26 cellular contexts compared by ENCODE assay signal in the genomic region with DNA sequence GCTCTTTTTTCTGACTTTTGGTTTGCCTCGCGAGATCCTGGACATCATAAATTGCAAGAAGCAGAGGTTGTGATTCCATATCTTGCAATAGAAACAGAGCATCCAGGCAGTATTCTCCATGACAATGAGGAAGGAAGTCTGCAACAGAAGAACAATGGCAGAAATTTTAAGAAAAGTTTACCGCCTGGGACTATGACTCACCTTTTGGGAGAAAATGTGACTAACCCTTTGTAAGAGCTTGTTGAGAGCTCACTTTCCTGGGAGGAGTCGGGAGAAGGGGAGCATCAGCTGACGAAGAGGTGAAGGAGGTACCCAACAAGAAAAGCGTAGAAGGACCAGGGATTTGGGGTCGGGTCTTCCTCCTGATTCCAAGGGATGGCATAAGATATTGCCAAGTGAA. TPM values are rescaled to one million over a fixed set of nuclear protein-coding genes. Genes with fewer than 3 reads are reported as not detected.
A peak's percentile ranks its signal among the peaks of the same experiment; 100 is the strongest.
DNase-seq lines count a peak whose midpoint lies in the region; ATAC-seq, FAIRE-seq and TF ChIP-seq lines count a peak whose summit lies in the region.
"Had no signal": no experiment of that assay in that cellular context is flagged by ENCODE, and none has a peak within 500 bp of the region (broad histone marks: within the 10 kb centered on the region; RNA-seq: fewer than 3 reads in every experiment).

No MANE protein-coding gene starts in this region.

- H3K79me2 ChIP-seq in astrocyte (ENCODE audit: insufficient read depth, low read length): no peaks in the 10 kb centered on the region

- H3K27ac Mint-ChIP-seq in MCF 10A (ENCODE audit: low read depth, unreplicated experiment) (no peak overlapping the region), astrocyte (ENCODE audit: unreplicated experiment) (no peak overlapping the region)
- H3K27ac Mint-ChIP-seq: activated B cell treated with CpG ODN at 0.5 μM for 24 hours; activated CD8-positive, alpha-beta T cell treated with anti-CD3 and anti-CD28 coated beads for 36 hours; activated naive CD4-positive, alpha-beta T cell treated with anti-CD3 and anti-CD28 coated beads, Interleukin-2, amount 50 U/mL, for 72 hours; endodermal cell; natural killer cell had no signal

- CTCF ChIA-PET in MCF 10A (lab: Yijun Ruan, JAX): no interaction called here

- no peak for FAIRE-seq in astrocyte (lab: Jason Lieb, UNC)
- no peak for FAIRE-seq in urothelium cell line (lab: Jason Lieb, UNC)

- H3K4me3 ChIP-seq in breast epithelium: no peak overlapping the region
- H3K4me3 ChIP-seq in astrocyte (ENCODE audit: insufficient read depth, low read depth, low read length): no peak overlapping the region
- no peak overlapping the region for H3K4me3 ChIP-seq in dorsolateral prefrontal cortex
- H3K4me3 ChIP-seq in right lobe of liver: no peak overlapping the region
- H3K4me3 ChIP-seq: BLaER1 treated with 17β-estradiol and CSF1 and Interleukin-3, amounts not matched to agents 10 nM and 100 nM; SK-N-MC had no signal

- DNase-seq in MCF 10A (ENCODE audit: unreplicated experiment) (peak; percentile 77), breast epithelium (ENCODE audit: low spot score in 2 of 2) (no peak), astrocyte (ENCODE audit: low read depth) (peak; percentile 7), fibroblast of peridontal ligament (ENCODE audit: extremely low read depth) (peak; percentile 8), urothelium cell line (ENCODE audit: low spot score) (peak; percentile 38), dorsolateral prefrontal cortex (no peak), right lobe of liver (no peak), HK-2 (ENCODE audit: unreplicated experiment) (no peak)
- DNase-seq: activated B cell treated with CpG ODN at 0.5 μM for 24 hours; activated CD8-positive, alpha-beta T cell treated with anti-CD3 and anti-CD28 coated beads for 36 hours; activated T-cell treated with anti-CD3 and anti-CD28 coated beads, Interleukin-2, amount 50 U/mL, for 1 hour; endodermal cell; foreskin melanocyte; GF-D8; KBM-7; natural killer cell; NCI-H1048; NCI-H1930; NCI-H345; stimulated activated CD4-positive, alpha-beta T cell treated with anti-CD3 and anti-CD28 coated beads, Interleukin-2, amount 100 ng/mL, for 48 hours; stimulated activated naive CD4-positive, alpha-beta T cell treated with Interleukin-2 at 50 U/mL for 16 hours had no signal

- intact Hi-C loops in MCF 10A (cut with micrococcal nuclease): no loop called here
- intact Hi-C loops in breast epithelium (cut with DNase I; ENCODE audit: low total_unique reads): no loop called here
- intact Hi-C loops in dorsolateral prefrontal cortex (cut with DNase I): no loop called here
- intact Hi-C loops in right lobe of liver (cut with DNase I): no loop called here

- no peak overlapping the region for H3K9ac ChIP-seq in astrocyte (ENCODE audit: low read length)
- H3K9ac ChIP-seq: BLaER1 treated with 17β-estradiol and CSF1 and Interleukin-3, amounts not matched to agents 10 nM and 100 nM had no signal

- no peak overlapping the region for H3K4me3 Mint-ChIP-seq in MCF 10A (ENCODE audit: unreplicated experiment)
- H3K4me3 Mint-ChIP-seq in astrocyte (ENCODE audit: unreplicated experiment): no peak overlapping the region
- H3K4me3 Mint-ChIP-seq: activated B cell treated with CpG ODN at 0.5 μM for 24 hours; activated CD8-positive, alpha-beta T cell treated with anti-CD3 and anti-CD28 coated beads for 36 hours; endodermal cell; natural killer cell had no signal

- no peaks in the 10 kb centered on the region for H3K9me3 Mint-ChIP-seq in MCF 10A (ENCODE audit: unreplicated experiment)
- no peaks in the 10 kb centered on the region for H3K9me3 Mint-ChIP-seq in astrocyte (ENCODE audit: unreplicated experiment)
- H3K9me3 Mint-ChIP-seq: activated B cell treated with CpG ODN at 0.5 μM for 24 hours; activated CD8-positive, alpha-beta T cell treated with anti-CD3 and anti-CD28 coated beads for 36 hours; endodermal cell; natural killer cell had no signal

- no peak overlapping the region for H3K4me2 ChIP-seq in astrocyte (ENCODE audit: low read length)

- BruUV-seq in MCF 10A (replicated peaks; lab: Mats Ljungman, UMichigan): no TSS peak

- WGBS in right lobe of liver (ENCODE audit: insufficient coverage, low coverage, low lambda C conversion rate, missing lambda C conversion rate): 78% methylated on average over 7 of the region's 7 CpGs

- H3K27me3 ChIP-seq in breast epithelium: no peaks in the 10 kb centered on the region
- no peaks in the 10 kb centered on the region for H3K27me3 ChIP-seq in astrocyte (ENCODE audit: insufficient read depth, low read length)
- H3K27me3 ChIP-seq in dorsolateral prefrontal cortex: peaks cover 0 to 6% (median 0%) of the 10 kb centered on the region in 45 donors
- no peaks in the 10 kb centered on the region for H3K27me3 ChIP-seq in right lobe of liver
- H3K27me3 ChIP-seq: BLaER1 treated with 17β-estradiol and CSF1 and Interleukin-3, amounts not matched to agents 10 nM and 100 nM had no signal

- no peak for ATAC-seq in right lobe of liver
- ATAC-seq: activated CD8-positive, alpha-beta T cell treated with anti-CD3 and anti-CD28 coated beads for 36 hours; activated naive CD4-positive, alpha-beta T cell treated with anti-CD3 and anti-CD28 coated beads, Interleukin-2, amount 50 U/mL, for 72 hours; natural killer cell had no signal

- H3K36me3 Mint-ChIP-seq in MCF 10A (ENCODE audit: insufficient read depth, unreplicated experiment): peaks cover 7% of the 10 kb centered on the region
- no peaks in the 10 kb centered on the region for H3K36me3 Mint-ChIP-seq in astrocyte (ENCODE audit: low read depth, unreplicated experiment)
- H3K36me3 Mint-ChIP-seq: activated naive CD4-positive, alpha-beta T cell treated with anti-CD3 and anti-CD28 coated beads, Interleukin-2, amount 50 U/mL, for 72 hours; natural killer cell had no signal

- no peak for TF ChIP-seq POLR2A in breast epithelium (IDR thresholded peaks at IDR 0.05)
- TF ChIP-seq POLR2A in right lobe of liver (IDR thresholded peaks at IDR 0.05): no peak

- H4K20me1 ChIP-seq in astrocyte (ENCODE audit: insufficient read depth, low read length): no peaks in the 10 kb centered on the region
- H4K20me1 ChIP-seq: BLaER1 treated with 17β-estradiol and CSF1 and Interleukin-3, amounts not matched to agents 10 nM and 100 nM had no signal

- no peaks in the 10 kb centered on the region for H3K9me3 ChIP-seq in breast epithelium
- H3K9me3 ChIP-seq in astrocyte (ENCODE audit: insufficient read depth, low read depth, low read length): no peaks in the 10 kb centered on the region
- no peaks in the 10 kb centered on the region for H3K9me3 ChIP-seq in right lobe of liver

- H2AFZ ChIP-seq in astrocyte (ENCODE audit: low read depth, low read length): no peak overlapping the region

- no peak overlapping the region for H3K27ac ChIP-seq in breast epithelium
- H3K27ac ChIP-seq in astrocyte (ENCODE audit: low read depth, low read length): no peak overlapping the region
- H3K27ac ChIP-seq in dorsolateral prefrontal cortex: no peak overlapping the region
- H3K27ac ChIP-seq in right lobe of liver: no peak overlapping the region
- H3K27ac ChIP-seq: SK-N-MC had no signal

- POLR2A ChIA-PET in MCF 10A (lab: Yijun Ruan, JAX): no interaction called here

- H3K4me1 ChIP-seq in breast epithelium: no peaks in the 10 kb centered on the region
- H3K4me1 ChIP-seq in astrocyte (ENCODE audit: insufficient read depth, low read length): no peaks in the 10 kb centered on the region
- H3K4me1 ChIP-seq in right lobe of liver: peaks cover 0 to 9% (median 0%) of the 10 kb centered on the region in 4 donors

- H3K27me3 Mint-ChIP-seq in MCF 10A (ENCODE audit: insufficient read depth, unreplicated experiment) (no peaks in the 10 kb centered on the region), astrocyte (ENCODE audit: low read depth, unreplicated experiment) (peaks cover 3% of the 10 kb centered on the region)
- H3K27me3 Mint-ChIP-seq: activated B cell treated with CpG ODN at 0.5 μM for 24 hours had no signal

- TF ChIP-seq CTCF in MCF 10A (IDR thresholded peaks at IDR 0.05; ENCODE audit: unreplicated experiment) (no peak), breast epithelium (IDR thresholded peaks at IDR 0.05) (no peak), astrocyte (IDR thresholded peaks at IDR 0.05; ENCODE audit: insufficient read depth, low read depth, low read length) (no peak), dorsolateral prefrontal cortex (IDR thresholded peaks at IDR 0.05 in 54 of 56, conservative IDR thresholded peaks at IDR 0.05 in 2 of 56; ENCODE audit: low read depth in 1 of 56, partially characterized antibody in 56 of 56) (no peak), right lobe of liver (IDR thresholded peaks at IDR 0.05) (no peak)

- H3K4me1 Mint-ChIP-seq in MCF 10A (ENCODE audit: insufficient read depth, unreplicated experiment) (peaks cover 13% of the 10 kb centered on the region), astrocyte (ENCODE audit: low read depth, unreplicated experiment) (peaks cover 1% of the 10 kb centered on the region)
- H3K4me1 Mint-ChIP-seq: activated B cell treated with CpG ODN at 0.5 μM for 24 hours had no signal

- H3K36me3 ChIP-seq in breast epithelium: no peaks in the 10 kb centered on the region
- no peaks in the 10 kb centered on the region for H3K36me3 ChIP-seq in astrocyte (ENCODE audit: insufficient read depth, low read length)
- H3K36me3 ChIP-seq in right lobe of liver: no peaks in the 10 kb centered on the region
- H3K36me3 ChIP-seq: BLaER1 treated with 17β-estradiol and CSF1 and Interleukin-3, amounts not matched to agents 10 nM and 100 nM had no signal

RNA-seq across cellular contexts. Expression of gene TNFSF11, which starts 34.3 kb away (rescaled TPM):
- not detected in 2 replicates for total RNA-seq in MCF 10A (2022)
- total RNA-seq in breast epithelium: 1 to 10 TPM in 1 of 3 donors, under 1 TPM in 1, not detected in 1; 0.98 to 1.9 TPM
- total RNA-seq in astrocyte: not detected in 2 replicates
- total RNA-seq in dorsolateral prefrontal cortex: under 1 TPM in 2 of 120 experiments, not detected in 118; 0.28 to 0.64 TPM
- 1 to 10 TPM in 1 of 6 experiments, under 1 TPM in 5; 0.15 to 1.5 (median 0.45) TPM for total RNA-seq in right lobe of liver
- total RNA-seq: mesenteric fat pad, posterior vena cava had no signal

Comparison
In these comparisons a context has a peak if more than half of its experiments do, and no peak if none do; other contexts are left out.
1. DNase-seq: peak in MCF 10A (single experiment), astrocyte (single experiment), fibroblast of peridontal ligament (single experiment) and urothelium cell line (single experiment); none in breast epithelium (0 of 2), dorsolateral prefrontal cortex (0 of 10), right lobe of liver (0 of 3) and HK-2 (single experiment).